In genomic region chr14:95198320-95198719, GRCh38 we compare ENCODE assay signal across 20 cellular contexts. TPM values are rescaled to one million over a fixed set of nuclear protein-coding genes. Genes with fewer than 3 reads are reported as not detected.
DNase-seq lines count a peak whose midpoint lies in the region; ATAC-seq, FAIRE-seq and TF ChIP-seq lines count a peak whose summit lies in the region.
"Had no signal": no experiment of that assay in that cellular context is flagged by ENCODE, and none has a peak within 500 bp of the region (broad histone marks: within the 10 kb centered on the region; RNA-seq: fewer than 3 reads in every experiment).

No MANE protein-coding gene starts in this region.

- POLR2A ChIA-PET in HEK293 (lab: Yijun Ruan, JAX): no interaction called here
- POLR2A ChIA-PET in GM12878 (lab: Charles Lee): interaction anchor here (0.7 kb wide), 1 partner anchor 49 kb away, joined by 3 read pairs; no protein-coding TSS in a partner anchor

- intact Hi-C loops in GM12878 (cut with micrococcal nuclease; ENCODE audit: unreplicated experiment): no loop called here
- intact Hi-C loops in kidney (cut with DNase I): no loop called here

- H4K8ac ChIP-seq in neuronal stem cell (ENCODE audit: low read depth, low read length): no peak overlapping the region

- H3K14ac ChIP-seq in neuronal stem cell (ENCODE audit: low read length): no peak overlapping the region

- TF ChIP-seq RAD21 in GM12878 (IDR thresholded peaks at IDR 0.05; ENCODE audit: insufficient read depth, low read depth, low read length): no peak

- H3K9me3 ChIP-seq in HEK293 (ENCODE audit: control insufficient read depth, insufficient read depth, low read depth, low read length) (no peaks in the 10 kb centered on the region), GM12878 (replicated peaks; ENCODE audit: control insufficient read depth, insufficient read depth, low read length) (no peaks in the 10 kb centered on the region; the same call in 2 of the 3 replicates), kidney (ENCODE audit: control insufficient read depth in 1 of 2, low read length in 2 of 2) (no peaks in the 10 kb centered on the region), neuronal stem cell (replicated peaks in 1 of 2; ENCODE audit: control insufficient read depth in 2 of 2, insufficient read depth in 1 of 2, low read depth in 1 of 2, low read length in 2 of 2) (no peaks in the 10 kb centered on the region)
- H3K9me3 ChIP-seq: A549, BE2C had no signal

- no peak overlapping the region for H2BK15ac ChIP-seq in neuronal stem cell (ENCODE audit: low read length)

- no peak overlapping the region for H2BK12ac ChIP-seq in neuronal stem cell (ENCODE audit: low read length)

- CTCF ChIA-PET in HEK293 (lab: Yijun Ruan, JAX): no interaction called here
- CTCF ChIA-PET in GM12878 (lab: Yijun Ruan, JAX): interaction anchor here (1.4 to 4.6 kb wide), 2 partner anchors 15 to 163 kb away, joined by 3 to 54 read pairs; no protein-coding TSS in a partner anchor

- no peaks in the 10 kb centered on the region for H3K27me3 ChIP-seq in GM12878 (replicated peaks in 1 of 2; ENCODE audit: control insufficient read depth in 2 of 2, insufficient read depth in 2 of 2, low read length in 1 of 2)
- no peaks in the 10 kb centered on the region for H3K27me3 ChIP-seq in neuronal stem cell (ENCODE audit: control insufficient read depth in 3 of 3, insufficient read depth in 3 of 3, low read depth in 1 of 3, low read length in 3 of 3)
- H3K27me3 ChIP-seq in brain microvascular endothelial cell (replicated peaks): no peaks in the 10 kb centered on the region
- H3K27me3 ChIP-seq: BE2C had no signal

- H3K4me1 ChIP-seq in HEK293 (ENCODE audit: control insufficient read depth, insufficient read depth, low read length): no peaks in the 10 kb centered on the region
- no peaks in the 10 kb centered on the region for H3K4me1 ChIP-seq in GM12878 (ENCODE audit: control insufficient read depth, insufficient read depth, low read length)
- H3K4me1 ChIP-seq in kidney (ENCODE audit: control insufficient read depth in 1 of 2, insufficient read depth in 1 of 2, low read depth in 1 of 2, low read length in 2 of 2): peaks cover 0 to 2% of the 10 kb centered on the region in 2 donors
- H3K4me1 ChIP-seq in neuronal stem cell (ENCODE audit: control insufficient read depth in 2 of 2, insufficient read depth in 1 of 2, low read depth in 1 of 2, low read length in 2 of 2): peaks cover 0 to 12% of the 10 kb centered on the region in 2 donors
- H3K4me1 ChIP-seq: A549, BE2C had no signal

- no peak for TF ChIP-seq EP300 in GM12878 (IDR thresholded peaks at IDR 0.05; ENCODE audit: borderline replicate concordance in 1 of 2, control insufficient read depth in 1 of 2, low read depth in 2 of 2, low read length in 2 of 2)

- TF ChIP-seq CTCF in HEK293 (tag by site-specific recombination; IDR thresholded peaks at IDR 0.05) (no peak), GM12878 (IDR thresholded peaks at IDR 0.05 in 2 of 3, conservative IDR thresholded peaks at IDR 0.05 in 1 of 3; ENCODE audit: control insufficient read depth in 2 of 3, extremely low read depth in 1 of 3, insufficient read depth in 1 of 3, low read depth in 3 of 3, low read length in 3 of 3) (no peak), kidney (IDR thresholded peaks at IDR 0.05; ENCODE audit: borderline replicate concordance, extremely low read depth, insufficient read depth) (no peak), brain microvascular endothelial cell (IDR thresholded peaks at IDR 0.05; ENCODE audit: low read depth, low read length, missing control alignments) (no peak)

- H3K9ac ChIP-seq in GM12878 (ENCODE audit: control insufficient read depth, insufficient read depth, low read length) (no peak overlapping the region), kidney (ENCODE audit: low read length in 2 of 2) (no peak overlapping the region), neuronal stem cell (ENCODE audit: low read depth, low read length, poor library complexity) (no peak overlapping the region)

- FAIRE-seq in GM12878 (lab: Jason Lieb, UNC): no peak
- no peak for FAIRE-seq in kidney (lab: Jason Lieb, UNC)
- FAIRE-seq: A549, D721Med, G401.6, GM12892 had no signal

- H2AFZ ChIP-seq in GM12878 (ENCODE audit: control insufficient read depth, low read depth, low read length) (no peak overlapping the region), neuronal stem cell (ENCODE audit: low read length) (no peak overlapping the region)

- no peak overlapping the region for H2BK5ac ChIP-seq in neuronal stem cell (ENCODE audit: low read length)

- H4K91ac ChIP-seq in neuronal stem cell (ENCODE audit: low read depth, low read length, poor library complexity): no peak overlapping the region

- H4K20me1 ChIP-seq in GM12878 (ENCODE audit: control insufficient read depth, insufficient read depth): no peaks in the 10 kb centered on the region

- H3K4me2 ChIP-seq in GM12878 (ENCODE audit: control insufficient read depth, insufficient read depth) (no peak overlapping the region), neuronal stem cell (ENCODE audit: insufficient read depth, low read length, poor library complexity, severe bottlenecking) (no peak overlapping the region)
- H3K4me2 ChIP-seq: A549 had no signal

- H2BK120ac ChIP-seq in neuronal stem cell (ENCODE audit: low read depth, low read length): no peak overlapping the region

- H2AK5ac ChIP-seq in neuronal stem cell (ENCODE audit: low read depth, low read length): no peak overlapping the region

- no peak overlapping the region for H3K23ac ChIP-seq in neuronal stem cell (ENCODE audit: low read depth, low read length, poor library complexity)

- no peak overlapping the region for H3K4me3 ChIP-seq in HEK293 (ENCODE audit: low read depth, low read length)
- H3K4me3 ChIP-seq in GM12878: no peak overlapping the region
- no peak overlapping the region for H3K4me3 ChIP-seq in kidney (ENCODE audit: low read length in 2 of 2)
- no peak overlapping the region for H3K4me3 ChIP-seq in neuronal stem cell (ENCODE audit: low read length in 2 of 2)
- H3K4me3 ChIP-seq in brain microvascular endothelial cell (ENCODE audit: low read depth, low read length): no peak overlapping the region
- H3K4me3 ChIP-seq: A549 had no signal

- SMC1A ChIA-PET in GM12878 (lab: Charles Lee; ENCODE audit: uncharacterized antibody, unreplicated experiment): interaction anchor here (0.7 to 4.5 kb wide), 3 partner anchors 14 to 120 kb away, joined by 3 to 15 read pairs (median 8); no protein-coding TSS in a partner anchor

- no peaks in the 10 kb centered on the region for H3K79me2 ChIP-seq in GM12878 (ENCODE audit: control insufficient read depth, insufficient read depth, low read length)

- no peak for ATAC-seq in GM12878
- ATAC-seq in GM21515 (IDR thresholded peaks at IDR 0.05; ENCODE audit: unreplicated experiment): no peak
- ATAC-seq in GM19452 (IDR thresholded peaks at IDR 0.05; ENCODE audit: unreplicated experiment): no peak
- ATAC-seq: A549 had no signal

- H3K36me3 ChIP-seq in HEK293 (ENCODE audit: control insufficient read depth in 2 of 2, insufficient read depth in 1 of 2, low read length in 2 of 2) (no peaks in the 10 kb centered on the region), GM12878 (ENCODE audit: control insufficient read depth in 2 of 2, insufficient read depth in 2 of 2, low read length in 1 of 2) (no peaks in the 10 kb centered on the region; a peak in 1 of 4 replicates), kidney (ENCODE audit: control insufficient read depth in 1 of 2, insufficient read depth in 2 of 2, low read length in 2 of 2) (peaks cover 13 to 41% of the 10 kb centered on the region in 2 donors), neuronal stem cell (replicated peaks in 1 of 2; ENCODE audit: control insufficient read depth in 2 of 2, insufficient read depth in 2 of 2, low read length in 2 of 2) (peaks cover 0 to 2% of the 10 kb centered on the region in 2 donors), brain microvascular endothelial cell (replicated peaks) (no peaks in the 10 kb centered on the region)
- H3K36me3 ChIP-seq: BE2C had no signal

- no peaks in the 10 kb centered on the region for H3K79me1 ChIP-seq in neuronal stem cell (ENCODE audit: low read depth, low read length)

- RAD21 ChIA-PET in GM12878 (lab: Charles Lee; ENCODE audit: unreplicated experiment): interaction anchor here (1.4 to 2.0 kb wide), 2 partner anchors 14 to 130 kb away, joined by 4 to 5 read pairs; no protein-coding TSS in a partner anchor

- WGBS in GM12878 (ENCODE audit: insufficient coverage, insufficient replicate concordance, low lambda C conversion rate, missing lambda C conversion rate): 39% methylated on average over 9 of the region's 9 CpGs
- WGBS in neuronal stem cell (ENCODE audit: extremely low coverage in 2 of 2, insufficient read length in 2 of 2, insufficient replicate concordance in 1 of 2), 2 donors: no CpG with 5 or more reads among the region's 9 CpGs

- TF ChIP-seq POLR2A in GM12878 (IDR thresholded peaks at IDR 0.05; ENCODE audit: low read depth, low read length): no peak

- H3K27ac ChIP-seq in HEK293 (ENCODE audit: extremely low read depth, low read depth, low read length) (no peak overlapping the region), GM12878 (ENCODE audit: control insufficient read depth, insufficient read depth) (no peak overlapping the region), kidney (ENCODE audit: low read depth in 2 of 2, low read length in 2 of 2) (no peak overlapping the region), neuronal stem cell (replicated peaks; ENCODE audit: low read length) (no peak overlapping the region), brain microvascular endothelial cell (no peak overlapping the region)
- H3K27ac ChIP-seq: A549, C4-2B had no signal

- DNase-seq in GM12878 (ENCODE audit: low read depth, low spot score) (no peak), kidney (peak; percentile 57), neuronal stem cell (ENCODE audit: low spot score) (no peak), brain microvascular endothelial cell (no peak), H4 (ENCODE audit: low spot score) (no peak)
- DNase-seq: BE2C; CD4-positive, alpha-beta memory T cell; COR-L47; EL; GOT3; IMR-90; KBM-7 had no signal

- H3K4ac ChIP-seq in neuronal stem cell (ENCODE audit: low read length): no peak overlapping the region

- in situ Hi-C loops in GM12878 (cut with MboI) (loop anchor here (10.0 kb wide), 1 partner anchor 514 kb away; no protein-coding TSS in a partner anchor), brain microvascular endothelial cell (cut with HindIII; ENCODE audit: low pct_ligation_motif_present, low sequenced_read_pairs) (no loop called here)

- peak overlapping the region; percentile 60 for H3K18ac ChIP-seq in neuronal stem cell (ENCODE audit: low read length)

- no TSS peak for BruUV-seq in GM12878 (replicated peaks; lab: Mats Ljungman, UMichigan)

RNA-seq across cellular contexts. Expression of gene DICER1, which starts 41.0 kb away (rescaled TPM):
- total RNA-seq in GM12878 (2013; cell fraction: nucleolus; rRNA removed): 246 and 321 TPM in 2 replicates
- total RNA-seq in GM12878 (2014; rRNA removed) (69.4 and 86.8 TPM in 2 replicates), GM12878 (2014; rRNA removed; fragmentation: Illumina TruSeq; extraction: Trizol) (42.8 and 46.1 TPM in 2 replicates), GM12878 (2021) (47.9 and 51.9 TPM in 2 replicates), kidney (83.6 TPM)
- 19.6 TPM for polyA plus RNA-seq in GM12878 (2011; ENCODE audit: low read depth)
- polyA plus RNA-seq in GM12878 (2011; rRNA removed) (70.8 and 85.7 TPM in 2 replicates), GM12878 (2014; fragmentation: Illumina TruSeq; extraction: Trizol) (43.1 and 43.6 TPM in 2 replicates), GM12878 (2014; fragmentation: Nextera tagmentation; extraction: Ambion mirVana) (1 to 10 TPM; 6.8 to 9.8 TPM), GM12878 (2014; rRNA removed) (22.2 and 28.7 TPM in 2 replicates), GM12878 (2016; fragmentation: Nextera tagmentation; extraction: Ambion mirVana) (10 to 100 TPM; 29.2 to 31.4 TPM), kidney (ENCODE audit: insufficient read depth, low read depth, low replicate concordance) (6.0 TPM)
- polyA plus RNA-seq in GM12878 (2011; cell fraction: cytosol; rRNA removed): 26.8 and 32.2 TPM in 2 replicates
- polyA plus RNA-seq in GM12878 (2011; cell fraction: nucleus; rRNA removed): 67.8 and 75.4 TPM in 2 replicates
- polyA plus RNA-seq in GM12878 (2012): 18.2 and 18.4 TPM in 2 replicates
- 83.1 and 96.8 TPM in 2 replicates for polyA minus RNA-seq in GM12878 (2011; rRNA and poly(A)+ RNA removed)
- polyA minus RNA-seq in GM12878 (2011; cell fraction: cytosol; rRNA and poly(A)+ RNA removed): 27.8 and 30.6 TPM in 2 replicates
- 89.8 and 92.1 TPM in 2 replicates for polyA minus RNA-seq in GM12878 (2011; cell fraction: nucleus; rRNA and poly(A)+ RNA removed)
- polyA plus RNA-seq in neuronal stem cell (2013, experiment 1 of 2): 75.9 TPM
- polyA plus RNA-seq in neuronal stem cell (2013, experiment 2 of 2): 77.6 TPM
- total RNA-seq in H4 (2014; rRNA removed; shearing (Covaris generic)): 14.0 and 19.5 TPM in 2 replicates
